ENCODE assay signal across 7 cellular contexts in the genomic region with DNA sequence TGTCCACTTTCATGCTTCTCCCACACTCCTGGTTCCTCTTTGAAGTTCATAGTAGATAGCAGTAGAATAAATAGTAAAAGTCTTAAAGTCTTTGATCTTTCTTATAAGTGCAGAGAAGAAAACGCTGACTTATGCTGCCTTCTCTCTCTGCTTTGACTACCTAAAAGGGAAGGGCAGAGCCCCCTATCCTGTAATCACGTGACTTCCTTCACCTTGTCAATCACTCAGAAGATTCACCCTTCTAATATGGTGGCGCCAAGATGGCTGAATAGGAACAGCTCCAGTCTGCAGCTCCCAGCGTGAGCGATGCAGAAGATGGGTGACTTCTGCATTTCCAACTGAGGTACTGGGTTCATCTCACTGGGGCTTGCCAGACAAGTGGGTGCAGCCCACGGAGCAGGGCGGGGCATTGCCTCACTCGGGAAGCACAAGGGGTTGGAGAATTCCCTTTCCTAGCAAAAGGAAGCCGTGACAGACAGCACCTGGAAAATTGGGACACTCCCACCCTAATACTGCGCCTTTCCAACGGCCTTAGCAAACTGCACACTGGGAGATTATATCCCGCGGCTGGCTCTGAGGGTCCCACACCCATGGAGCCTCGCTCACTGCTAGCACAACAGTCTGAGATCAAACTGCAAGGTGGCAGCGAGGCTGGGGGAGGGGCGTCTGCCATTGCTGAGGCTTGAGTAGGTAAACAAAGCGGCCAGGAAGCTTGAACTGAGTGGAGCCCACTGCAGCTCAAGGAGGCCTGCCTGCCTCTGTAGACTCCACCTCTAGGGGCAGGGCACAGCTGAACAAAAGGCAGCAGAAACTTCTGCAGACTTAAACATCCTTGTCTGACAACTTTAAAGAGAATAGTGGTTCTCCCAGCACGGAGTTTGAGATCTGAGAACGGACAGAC. TPM values are rescaled to one million over a fixed set of nuclear protein-coding genes. Genes with fewer than 3 reads are reported as not detected.
DNase-seq lines count a peak whose midpoint lies in the region; ATAC-seq, FAIRE-seq and TF ChIP-seq lines count a peak whose summit lies in the region.
"Not testable (repeated sequence)": the region's sequence is repeated elsewhere in the genome, so short reads cannot be mapped to it uniquely, and the experiment has no call there.
"Had no signal": no experiment of that assay in that cellular context is flagged by ENCODE, and none has a peak within 500 bp of the region (broad histone marks: within the 10 kb centered on the region; RNA-seq: fewer than 3 reads in every experiment).

No MANE protein-coding gene starts in this region.

- H3K27me3 Mint-ChIP-seq in GM23338 (ENCODE audit: insufficient read depth, low read depth, poor library complexity); activated T-cell treated with anti-CD3 and anti-CD28 coated beads, Interleukin-2, amount 50 U/mL, for 72 hours (ENCODE audit: low read depth): not testable (repeated sequence)
- H3K27me3 Mint-ChIP-seq in naive thymus-derived CD8-positive, alpha-beta T cell = peaks cover 0 to 15% (median 0%) of the 10 kb centered on the region in 5 donors

- not testable (repeated sequence) for DNase-seq in GM23338 (ENCODE audit: low spot score); GM12878 (ENCODE audit: low read depth, low spot score)
- DNase-seq in activated T-cell treated with anti-CD3 and anti-CD28 coated beads, Interleukin-2, amount 50 U/mL, for 72 hours = peak in 1 of 2 donors; percentile 8
- DNase-seq in naive thymus-derived CD8-positive, alpha-beta T cell = peak in 5 of 10 donors; percentile 38 to 70 (median 46)

- POLR2A ChIA-PET in GM12878 (lab: Charles Lee) = not testable (repeated sequence)
- POLR2A ChIA-PET in naive thymus-derived CD8-positive, alpha-beta T cell (lab: Charles Lee) = interaction anchor here (1.2 kb wide), 1 partner anchor 9 kb away, joined by 4 read pairs; the partner anchor contains the start of gene RAD21L1

- not testable (repeated sequence) for ATAC-seq in GM23338; activated T-cell treated with anti-CD3 and anti-CD28 coated beads, Interleukin-2, amount 50 U/mL, for 72 hours (replicated peaks in 1 of 2); GM12878
- ATAC-seq in naive thymus-derived CD8-positive, alpha-beta T cell = peak in 1 of 2 donors; percentile 46

- not testable (repeated sequence) for H3K9ac ChIP-seq in GM12878 (ENCODE audit: control insufficient read depth, insufficient read depth, low read length)

- H3K4me2 ChIP-seq in GM23338; GM12878 (ENCODE audit: control insufficient read depth, insufficient read depth): not testable (repeated sequence)

- not testable (repeated sequence) for H3K36me3 ChIP-seq in GM23338 (ENCODE audit: insufficient read depth); GM12878 (ENCODE audit: control insufficient read depth in 2 of 2, insufficient read depth in 2 of 2, low read length in 1 of 2)

- peaks cover 15% of the 10 kb centered on the region for H3K4me1 ChIP-seq in GM23338 (ENCODE audit: insufficient read depth)
- not testable (repeated sequence) for H3K4me1 ChIP-seq in GM12878 (ENCODE audit: control insufficient read depth, insufficient read depth, low read length)

- RAD21 ChIA-PET in GM12878 (lab: Charles Lee; ENCODE audit: unreplicated experiment) = not testable (repeated sequence)

- H3K27ac Mint-ChIP-seq in GM23338; activated T-cell treated with anti-CD3 and anti-CD28 coated beads, Interleukin-2, amount 50 U/mL, for 72 hours: not testable (repeated sequence)
- peak overlapping the region; percentile 61 to 97 (median 88) for H3K27ac Mint-ChIP-seq in naive thymus-derived CD8-positive, alpha-beta T cell

- intact Hi-C loops in GM12878 (cut with micrococcal nuclease; ENCODE audit: unreplicated experiment) = not testable (repeated sequence)

- WGBS in GM12878 (ENCODE audit: insufficient coverage, insufficient replicate concordance, low lambda C conversion rate, missing lambda C conversion rate) = 57% methylated on average over 19 of the region's 19 CpGs

- not testable (repeated sequence) for H3K9me3 ChIP-seq in GM12878 (replicated peaks; ENCODE audit: control insufficient read depth, insufficient read depth, low read length)

- peaks cover 39% of the 10 kb centered on the region; the same call in 2 of the 3 replicates for H3K9me3 Mint-ChIP-seq in GM23338
- H3K9me3 Mint-ChIP-seq in activated T-cell treated with anti-CD3 and anti-CD28 coated beads, Interleukin-2, amount 50 U/mL, for 72 hours = not testable (repeated sequence)
- peaks cover 0 to 12% (median 0%) of the 10 kb centered on the region in 9 donors for H3K9me3 Mint-ChIP-seq in naive thymus-derived CD8-positive, alpha-beta T cell

- H3K4me1 Mint-ChIP-seq in GM23338 = peaks cover 24% of the 10 kb centered on the region
- peaks cover 44% of the 10 kb centered on the region for H3K4me1 Mint-ChIP-seq in activated T-cell treated with anti-CD3 and anti-CD28 coated beads, Interleukin-2, amount 50 U/mL, for 72 hours (ENCODE audit: low read depth)
- H3K4me1 Mint-ChIP-seq in naive thymus-derived CD8-positive, alpha-beta T cell = peaks cover 26 to 44% (median 43%) of the 10 kb centered on the region in 4 donors

- not testable (repeated sequence) for H4K20me1 ChIP-seq in GM23338 (replicated peaks; ENCODE audit: insufficient read depth); GM12878 (ENCODE audit: control insufficient read depth, insufficient read depth)

- not testable (repeated sequence) for H3K27me3 ChIP-seq in GM23338 (ENCODE audit: insufficient read depth); GM12878 (replicated peaks in 1 of 2; ENCODE audit: control insufficient read depth in 2 of 2, insufficient read depth in 2 of 2, low read length in 1 of 2)

- H3K36me3 Mint-ChIP-seq in GM23338 (ENCODE audit: low read depth); activated T-cell treated with anti-CD3 and anti-CD28 coated beads, Interleukin-2, amount 50 U/mL, for 72 hours (ENCODE audit: insufficient read depth in 2 of 2); naive thymus-derived CD8-positive, alpha-beta T cell: not testable (repeated sequence)

- H3K79me2 ChIP-seq in GM23338 (replicated peaks; ENCODE audit: insufficient read depth); GM12878 (ENCODE audit: control insufficient read depth, insufficient read depth, low read length): not testable (repeated sequence)

- BruUV-seq in GM12878 (replicated peaks; lab: Mats Ljungman, UMichigan) = not testable (repeated sequence)

- not testable (repeated sequence) for TF ChIP-seq EP300 in GM12878 (IDR thresholded peaks at IDR 0.05; ENCODE audit: borderline replicate concordance in 1 of 2, control insufficient read depth in 1 of 2, low read depth in 2 of 2, low read length in 2 of 2)

- TF ChIP-seq CTCF in GM23338 (conservative IDR thresholded peaks at IDR 0.05; ENCODE audit: low read depth in 2 of 2) (0 out of 4 replicates have a peak, but pooled peaks of 1 of the 2 experiments have one; percentile 0), VCaP (conservative IDR thresholded peaks at IDR 0.05) (peak; percentile 35)
- not testable (repeated sequence) for TF ChIP-seq CTCF in GM12878 (IDR thresholded peaks at IDR 0.05 in 2 of 3, conservative IDR thresholded peaks at IDR 0.05 in 1 of 3; ENCODE audit: control insufficient read depth in 2 of 3, extremely low read depth in 1 of 3, insufficient read depth in 1 of 3, low read depth in 3 of 3, low read length in 3 of 3)

- not testable (repeated sequence) for H3K27ac ChIP-seq in GM23338 (ENCODE audit: low read depth); VCaP; GM12878 (ENCODE audit: control insufficient read depth, insufficient read depth)

- not testable (repeated sequence) for H3F3A ChIP-seq in GM23338 (replicated peaks; ENCODE audit: low read depth)

- H3K4me3 ChIP-seq in GM23338, GM12878: not testable (repeated sequence)

- not testable (repeated sequence) for TF ChIP-seq RAD21 in GM12878 (IDR thresholded peaks at IDR 0.05; ENCODE audit: insufficient read depth, low read depth, low read length)

- not testable (repeated sequence) for FAIRE-seq in GM12878 (lab: Jason Lieb, UNC)

- peak overlapping the region; percentile 20; the same call in 1 of the 2 replicates for H2AFZ ChIP-seq in GM23338
- not testable (repeated sequence) for H2AFZ ChIP-seq in GM12878 (ENCODE audit: control insufficient read depth, low read depth, low read length)

- not testable (repeated sequence) for TF ChIP-seq POLR2A in GM12878 (IDR thresholded peaks at IDR 0.05; ENCODE audit: low read depth, low read length)

- in situ Hi-C loops in GM12878 (cut with MboI) = not testable (repeated sequence)

- H3K9me2 ChIP-seq in GM23338 (ENCODE audit: insufficient read depth) = not testable (repeated sequence)

- CTCF ChIA-PET in GM12878 (lab: Yijun Ruan, JAX) = not testable (repeated sequence)

- not testable (repeated sequence) for H3K4me3 Mint-ChIP-seq in GM23338
- peak overlapping the region; percentile 36 to 76 for H3K4me3 Mint-ChIP-seq in activated T-cell treated with anti-CD3 and anti-CD28 coated beads, Interleukin-2, amount 50 U/mL, for 72 hours
- peak overlapping the region in 8 of 10 donors; percentile 15 to 82 (median 64) for H3K4me3 Mint-ChIP-seq in naive thymus-derived CD8-positive, alpha-beta T cell

- SMC1A ChIA-PET in GM12878 (lab: Charles Lee; ENCODE audit: uncharacterized antibody, unreplicated experiment) = not testable (repeated sequence)

RNA-seq across cellular contexts. Expression of gene RAD21L1, which starts 9.1 kb away (rescaled TPM):
- 0.10 TPM in 1 of 2 replicates, not detected in the other for total RNA-seq in GM23338 (2014; rRNA removed; shearing (Covaris generic))
- polyA plus RNA-seq in GM23338 (2016; fragmentation: Nextera tagmentation; extraction: Ambion mirVana) (0.38 and 0.95 TPM in 2 replicates), GM12878 (2011; rRNA removed) (not detected in 2 replicates), GM12878 (2014; fragmentation: Illumina TruSeq; extraction: Trizol) (0.14 TPM in 1 of 2 replicates, not detected in the other), GM12878 (2014; fragmentation: Nextera tagmentation; extraction: Ambion mirVana) (not detected), GM12878 (2014; rRNA removed) (not detected in 2 replicates), GM12878 (2016; fragmentation: Nextera tagmentation; extraction: Ambion mirVana) (not detected)
- total RNA-seq in activated T-cell treated with anti-CD3 and anti-CD28 coated beads, Interleukin-2, amount 50 U/mL, for 72 hours = 1 to 10 TPM in 1 of 2 donors, under 1 TPM in 1; 0.21 to 1.2 TPM
- 0.35 TPM in 1 of 2 replicates, not detected in the other for total RNA-seq in GM12878 (2013; cell fraction: nucleolus; rRNA removed)
- total RNA-seq in GM12878 (2014; rRNA removed) (not detected in 2 replicates), GM12878 (2014; rRNA removed; fragmentation: Illumina TruSeq; extraction: Trizol) (not detected in 2 replicates), GM12878 (2021) (not detected in 2 replicates)
- polyA plus RNA-seq in GM12878 (2011; ENCODE audit: low read depth) = not detected
- polyA plus RNA-seq in GM12878 (2011; cell fraction: cytosol; rRNA removed) = not detected in 2 replicates
- polyA plus RNA-seq in GM12878 (2011; cell fraction: nucleus; rRNA removed) = not detected in 2 replicates
- not detected in 2 replicates for polyA plus RNA-seq in GM12878 (2012)
- polyA minus RNA-seq in GM12878 (2011; rRNA and poly(A)+ RNA removed) = not detected in 2 replicates
- not detected in 2 replicates for polyA minus RNA-seq in GM12878 (2011; cell fraction: cytosol; rRNA and poly(A)+ RNA removed)
- not detected in 2 replicates for polyA minus RNA-seq in GM12878 (2011; cell fraction: nucleus; rRNA and poly(A)+ RNA removed)
- under 1 TPM in 1 of 2 experiments, not detected in 1; 0.49 TPM for total RNA-seq in naive thymus-derived CD8-positive, alpha-beta T cell
- polyA plus RNA-seq in naive thymus-derived CD8-positive, alpha-beta T cell = not detected
- total RNA-seq: SJCRH30 had no signal

RNA-seq across cellular contexts. Expression of gene C20orf202, which starts 13.5 kb away (rescaled TPM):
- total RNA-seq in GM23338 (2014; rRNA removed; shearing (Covaris generic)) = not detected in 2 replicates
- polyA plus RNA-seq in GM23338 (2016; fragmentation: Nextera tagmentation; extraction: Ambion mirVana) (0.17 TPM in 1 of 2 replicates, not detected in the other), GM12878 (2011; rRNA removed) (0.04 and 0.10 TPM in 2 replicates), GM12878 (2014; fragmentation: Illumina TruSeq; extraction: Trizol) (0.04 TPM in 1 of 2 replicates, not detected in the other), GM12878 (2014; fragmentation: Nextera tagmentation; extraction: Ambion mirVana) (not detected), GM12878 (2014; rRNA removed) (0.08 TPM in 1 of 2 replicates, not detected in the other), GM12878 (2016; fragmentation: Nextera tagmentation; extraction: Ambion mirVana) (not detected)
- total RNA-seq in activated T-cell treated with anti-CD3 and anti-CD28 coated beads, Interleukin-2, amount 50 U/mL, for 72 hours = under 1 TPM in 1 of 2 donors, not detected in 1; 0.19 TPM
- 0.48 TPM in 1 of 2 replicates, not detected in the other for total RNA-seq in GM12878 (2013; cell fraction: nucleolus; rRNA removed)
- total RNA-seq in GM12878 (2014; rRNA removed) (not detected in 2 replicates), GM12878 (2014; rRNA removed; fragmentation: Illumina TruSeq; extraction: Trizol) (not detected in 2 replicates), GM12878 (2021) (not detected in 2 replicates)
- not detected for polyA plus RNA-seq in GM12878 (2011; ENCODE audit: low read depth)
- polyA plus RNA-seq in GM12878 (2011; cell fraction: cytosol; rRNA removed) = 0.03 and 0.06 TPM in 2 replicates
- 0.07 TPM in 1 of 2 replicates, not detected in the other for polyA plus RNA-seq in GM12878 (2011; cell fraction: nucleus; rRNA removed)
- polyA plus RNA-seq in GM12878 (2012) = not detected in 2 replicates
- not detected in 2 replicates for polyA minus RNA-seq in GM12878 (2011; rRNA and poly(A)+ RNA removed)
- polyA minus RNA-seq in GM12878 (2011; cell fraction: cytosol; rRNA and poly(A)+ RNA removed) = not detected in 2 replicates
- polyA minus RNA-seq in GM12878 (2011; cell fraction: nucleus; rRNA and poly(A)+ RNA removed) = not detected in 2 replicates
- total RNA-seq in naive thymus-derived CD8-positive, alpha-beta T cell = under 1 TPM; 0.68 to 0.85 TPM
- not detected for polyA plus RNA-seq in naive thymus-derived CD8-positive, alpha-beta T cell
- total RNA-seq: H1, SJCRH30 had no signal

RNA-seq across cellular contexts. Expression of gene TMEM74B, which starts 32.0 kb away (rescaled TPM):
- 3.6 and 4.8 TPM in 2 replicates for total RNA-seq in GM23338 (2014; rRNA removed; shearing (Covaris generic))
- polyA plus RNA-seq in GM23338 (2016; fragmentation: Nextera tagmentation; extraction: Ambion mirVana) = 1.0 and 1.5 TPM in 2 replicates
- 1 to 10 TPM in 1 of 2 donors, under 1 TPM in 1; 0.60 to 1.5 TPM for total RNA-seq in activated T-cell treated with anti-CD3 and anti-CD28 coated beads, Interleukin-2, amount 50 U/mL, for 72 hours
- 0.48 TPM in 1 of 2 replicates, not detected in the other for total RNA-seq in GM12878 (2013; cell fraction: nucleolus; rRNA removed)
- total RNA-seq in GM12878 (2014; rRNA removed) = not detected in 2 replicates
- total RNA-seq in GM12878 (2014; rRNA removed; fragmentation: Illumina TruSeq; extraction: Trizol) = not detected in 2 replicates
- total RNA-seq in GM12878 (2021) = not detected in 2 replicates
- polyA plus RNA-seq in GM12878 (2011; ENCODE audit: low read depth) = not detected
- 0.06 and 0.07 TPM in 2 replicates for polyA plus RNA-seq in GM12878 (2011; rRNA removed)
- polyA plus RNA-seq in GM12878 (2011; cell fraction: cytosol; rRNA removed) = 0.03 TPM in 1 of 2 replicates, not detected in the other
- 0.38 and 1.1 TPM in 2 replicates for polyA plus RNA-seq in GM12878 (2011; cell fraction: nucleus; rRNA removed)
- polyA plus RNA-seq in GM12878 (2012) = 0.28 and 0.65 TPM in 2 replicates
- not detected in 2 replicates for polyA plus RNA-seq in GM12878 (2014; fragmentation: Illumina TruSeq; extraction: Trizol)
- not detected for polyA plus RNA-seq in GM12878 (2014; fragmentation: Nextera tagmentation; extraction: Ambion mirVana)
- not detected in 2 replicates for polyA plus RNA-seq in GM12878 (2014; rRNA removed)
- polyA plus RNA-seq in GM12878 (2016; fragmentation: Nextera tagmentation; extraction: Ambion mirVana) = not detected
- not detected in 2 replicates for polyA minus RNA-seq in GM12878 (2011; rRNA and poly(A)+ RNA removed)
- not detected in 2 replicates for polyA minus RNA-seq in GM12878 (2011; cell fraction: cytosol; rRNA and poly(A)+ RNA removed)
- 0.36 TPM in 1 of 2 replicates, not detected in the other for polyA minus RNA-seq in GM12878 (2011; cell fraction: nucleus; rRNA and poly(A)+ RNA removed)
- not detected for total RNA-seq in naive thymus-derived CD8-positive, alpha-beta T cell
- polyA plus RNA-seq in naive thymus-derived CD8-positive, alpha-beta T cell = not detected
- total RNA-seq: SJCRH30 had no signal

RNA-seq across cellular contexts. Expression of gene SNPH, which starts 49.3 kb away (rescaled TPM):
- 3.5 and 5.8 TPM in 2 replicates for total RNA-seq in GM23338 (2014; rRNA removed; shearing (Covaris generic))
- polyA plus RNA-seq in GM23338 (2016; fragmentation: Nextera tagmentation; extraction: Ambion mirVana) (1.3 and 1.5 TPM in 2 replicates), GM12878 (2011; rRNA removed) (not detected in 2 replicates), GM12878 (2014; fragmentation: Illumina TruSeq; extraction: Trizol) (0.05 and 0.15 TPM in 2 replicates), GM12878 (2014; fragmentation: Nextera tagmentation; extraction: Ambion mirVana) (under 1 TPM in 1 of 2 experiments, not detected in 1; 0.02 TPM), GM12878 (2014; rRNA removed) (0.27 and 0.40 TPM in 2 replicates), GM12878 (2016; fragmentation: Nextera tagmentation; extraction: Ambion mirVana) (under 1 TPM; 0.37 to 0.44 TPM)
- 1 to 10 TPM; 7.1 to 7.8 TPM for total RNA-seq in activated T-cell treated with anti-CD3 and anti-CD28 coated beads, Interleukin-2, amount 50 U/mL, for 72 hours
- total RNA-seq in GM12878 (2013; cell fraction: nucleolus; rRNA removed) = 0.27 and 0.34 TPM in 2 replicates
- total RNA-seq in GM12878 (2014; rRNA removed) (0.45 and 0.49 TPM in 2 replicates), GM12878 (2014; rRNA removed; fragmentation: Illumina TruSeq; extraction: Trizol) (0.13 and 0.14 TPM in 2 replicates), GM12878 (2021) (0.31 and 0.53 TPM in 2 replicates)
- 0.07 TPM for polyA plus RNA-seq in GM12878 (2011; ENCODE audit: low read depth)
- 0.01 and 0.02 TPM in 2 replicates for polyA plus RNA-seq in GM12878 (2011; cell fraction: cytosol; rRNA removed)
- 0.09 and 0.18 TPM in 2 replicates for polyA plus RNA-seq in GM12878 (2011; cell fraction: nucleus; rRNA removed)
- polyA plus RNA-seq in GM12878 (2012) = 0.09 and 0.14 TPM in 2 replicates
- not detected in 2 replicates for polyA minus RNA-seq in GM12878 (2011; rRNA and poly(A)+ RNA removed)
- 0.53 TPM in 1 of 2 replicates, not detected in the other for polyA minus RNA-seq in GM12878 (2011; cell fraction: cytosol; rRNA and poly(A)+ RNA removed)
- polyA minus RNA-seq in GM12878 (2011; cell fraction: nucleus; rRNA and poly(A)+ RNA removed) = not detected in 2 replicates
- total RNA-seq in naive thymus-derived CD8-positive, alpha-beta T cell = 10 to 100 TPM; 25.7 to 26.6 TPM
- polyA plus RNA-seq in naive thymus-derived CD8-positive, alpha-beta T cell = 10 to 100 TPM in 1 of 3 donors, 1 to 10 TPM in 2; 5.2 to 13.5 (median 6.3) TPM
